30 cellular contexts compared by ENCODE assay signal in genomic region chr4:41750158-41750623, GRCh38. TPM values are rescaled to one million over a fixed set of nuclear protein-coding genes. Genes with fewer than 3 reads are reported as not detected.
DNase-seq lines count a peak whose midpoint lies in the region; ATAC-seq and TF ChIP-seq lines count a peak whose summit lies in the region.
"Had no signal": no experiment of that assay in that cellular context is flagged by ENCODE, and none has a peak within 500 bp of the region (broad histone marks: within the 10 kb centered on the region; RNA-seq: fewer than 3 reads in every experiment).

No MANE protein-coding gene starts in this region.

- no peak overlapping the region for H3K9ac ChIP-seq in neural progenitor cell

- H3F3A ChIP-seq in neural progenitor cell (ENCODE audit: low read depth): peaks cover 54% of the 10 kb centered on the region

- H3K27me3 ChIP-seq in neural progenitor cell: peaks cover 100% of the 10 kb centered on the region

- H3K27ac Mint-ChIP-seq in endothelial cell (ENCODE audit: unreplicated experiment) (peak overlapping the region; percentile 24), neural progenitor cell (no peak overlapping the region)
- H3K27ac Mint-ChIP-seq: activated CD4-positive, alpha-beta T cell treated with anti-CD3 and anti-CD28 coated beads for 36 hours had no signal

- H3K9me3 Mint-ChIP-seq in endothelial cell (ENCODE audit: unreplicated experiment) (no peaks in the 10 kb centered on the region), neural progenitor cell (peaks cover 6% of the 10 kb centered on the region)

- H3K9me3 ChIP-seq in neural progenitor cell (ENCODE audit: low read depth): peaks cover 4% of the 10 kb centered on the region
- H3K9me3 ChIP-seq: MG63, pancreas, transverse colon had no signal

- H3K4me2 ChIP-seq in neural progenitor cell: peak overlapping the region; percentile 20

- H3K4me3 Mint-ChIP-seq in endothelial cell (ENCODE audit: unreplicated experiment): peak overlapping the region; percentile 67
- no peak overlapping the region for H3K4me3 Mint-ChIP-seq in neural progenitor cell
- H3K4me3 Mint-ChIP-seq: activated CD4-positive, alpha-beta T cell treated with anti-CD3 and anti-CD28 coated beads for 36 hours; naive thymus-derived CD8-positive, alpha-beta T cell had no signal

- H3K4me3 ChIP-seq in neural progenitor cell: no peak overlapping the region
- H3K4me3 ChIP-seq: HAP-1, MG63, pancreas, spleen, transverse colon had no signal

- DNase-seq in DMS79 treated with DMSO at 0.1 percent for 48 hours (lab: John Stamatoyannopoulos, UW): peak; percentile 22
- DNase-seq in DMS79 (lab: John Stamatoyannopoulos, UW): no peak
- peak; percentile 81 for DNase-seq in NCI-H748 (lab: John Stamatoyannopoulos, UW; ENCODE audit: unreplicated experiment)
- DNase-seq in endothelial cell (ENCODE audit: low spot score): no peak
- DNase-seq in neural progenitor cell (ENCODE audit: low spot score): peak; percentile 51
- DNase-seq in NCI-H526 treated with DMSO at 0.1 percent for 48 hours (lab: John Stamatoyannopoulos, UW): no peak
- DNase-seq: 8988T; activated CD4-positive, alpha-beta T cell treated with anti-CD3 and anti-CD28 coated beads for 36 hours; activated gamma-delta T cell; activated T-cell treated with anti-CD3 and anti-CD28 coated beads, Interleukin-2, amount 50 U/mL, for 1 hour; dermis blood vessel endothelial cell; EL; KBM-7; kidney; MG63; naive thymus-derived CD8-positive, alpha-beta T cell; NCI-H2171 treated with DMSO at 0.1 percent for 48 hours; pancreas; right cardiac atrium; RPMI8226; spleen; transverse colon had no signal

- ATAC-seq in HG03432 (IDR thresholded peaks at IDR 0.05; ENCODE audit: unreplicated experiment) (no peak), GM19328 (IDR thresholded peaks at IDR 0.05; ENCODE audit: unreplicated experiment) (no peak)
- ATAC-seq: activated CD4-positive, alpha-beta T cell treated with anti-CD3 and anti-CD28 coated beads for 36 hours; naive thymus-derived CD8-positive, alpha-beta T cell; pancreas; right cardiac atrium had no signal

- no peak overlapping the region for H2AFZ ChIP-seq in neural progenitor cell (replicated peaks)

- peaks cover 46% of the 10 kb centered on the region for H3K4me1 ChIP-seq in neural progenitor cell
- H3K4me1 ChIP-seq: pancreas had no signal

- H3K79me2 ChIP-seq in neural progenitor cell (ENCODE audit: low read depth): no peaks in the 10 kb centered on the region

- H3K4me1 Mint-ChIP-seq in endothelial cell (ENCODE audit: unreplicated experiment): peaks cover 36% of the 10 kb centered on the region
- peaks cover 42% of the 10 kb centered on the region for H3K4me1 Mint-ChIP-seq in neural progenitor cell
- H3K4me1 Mint-ChIP-seq: activated CD4-positive, alpha-beta T cell treated with anti-CD3 and anti-CD28 coated beads for 36 hours had no signal

- no peak overlapping the region for H3K27ac ChIP-seq in neural progenitor cell
- H3K27ac ChIP-seq: pancreas, spleen, transverse colon had no signal

- peaks cover 84% of the 10 kb centered on the region for H4K20me1 ChIP-seq in neural progenitor cell (ENCODE audit: low read depth)

- TF ChIP-seq CTCF in endothelial cell (IDR thresholded peaks at IDR 0.05; ENCODE audit: unreplicated experiment) (no peak), neural progenitor cell (IDR thresholded peaks at IDR 0.05) (no peak)

- H3K27me3 Mint-ChIP-seq in endothelial cell (ENCODE audit: unreplicated experiment) (peaks cover 40% of the 10 kb centered on the region), neural progenitor cell (ENCODE audit: insufficient read depth, low read depth) (peaks cover 91% of the 10 kb centered on the region)

- H3K36me3 ChIP-seq in neural progenitor cell: no peaks in the 10 kb centered on the region
- H3K36me3 ChIP-seq: HAP-1, MG63, pancreas, spleen, transverse colon had no signal

- H3K36me3 Mint-ChIP-seq in endothelial cell (ENCODE audit: low read depth, unreplicated experiment) (peaks cover 5% of the 10 kb centered on the region), neural progenitor cell (no peaks in the 10 kb centered on the region)

RNA-seq across cellular contexts. Expression of gene PHOX2B, which starts 1.7 kb away (rescaled TPM):
- not detected for total RNA-seq in endothelial cell (ENCODE audit: unreplicated experiment)
- total RNA-seq in neural progenitor cell (ENCODE audit: low replicate concordance): not detected in 2 replicates
- total RNA-seq: activated CD4-positive, alpha-beta T cell treated with anti-CD3 and anti-CD28 coated beads for 36 hours; activated CD8-positive, alpha-beta memory T cell treated with anti-CD3 and anti-CD28 coated beads for 36 hours; dermis blood vessel endothelial cell; glomerular endothelial cell; kidney; lower leg skin; naive thymus-derived CD8-positive, alpha-beta T cell; pancreas; SK-MEL-5; spleen; T-helper 1 cell treated with Interleukin-12 subunit alpha and Interleukin-12 subunit beta and Interleukin-4 antibody, amounts not matched to agents 30 ng/mL and 1 ng/mL, for 36 hours had no signal

Comparison
In these comparisons a context has a peak if more than half of its experiments do, and no peak if none do; other contexts are left out.
1. DNase-seq: peak in DMS79 treated with DMSO at 0.1 percent for 48 hours (single experiment), NCI-H748 (single experiment) and neural progenitor cell (single experiment); none in DMS79 (single experiment), endothelial cell (single experiment) and NCI-H526 treated with DMSO at 0.1 percent for 48 hours (single experiment).